8 cellular contexts compared by ENCODE assay signal in the genomic region with DNA sequence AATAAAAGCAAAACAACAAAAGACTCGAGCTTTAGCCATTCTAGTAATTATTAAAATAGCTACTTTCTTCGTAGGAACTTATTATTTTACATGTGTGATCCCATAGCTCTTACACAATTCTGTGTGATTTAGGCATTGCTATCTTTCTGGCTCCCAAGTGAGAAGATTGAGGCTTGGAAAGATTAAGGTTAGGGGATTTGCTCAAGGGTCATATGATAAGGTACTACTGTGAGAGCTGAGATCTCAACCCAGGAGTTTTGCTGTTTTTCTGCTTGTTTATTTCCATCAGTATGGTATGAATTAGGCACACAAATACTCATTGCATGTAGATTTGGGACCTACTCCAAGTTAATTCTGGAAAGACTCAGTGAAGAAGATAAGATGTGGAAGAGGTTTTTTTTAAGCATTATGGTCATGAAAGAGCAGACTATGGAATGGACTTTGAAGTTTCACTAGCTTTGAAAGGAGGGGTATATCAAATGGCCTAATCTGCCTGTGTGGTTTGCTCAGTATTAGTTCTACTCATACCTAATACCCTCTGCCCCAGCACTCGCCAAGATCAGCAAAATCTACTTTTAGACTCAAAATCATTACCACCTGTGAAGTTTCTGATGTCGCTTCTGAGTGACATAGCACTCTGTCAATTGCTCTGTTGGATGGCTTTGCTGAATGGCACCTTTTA. TPM values are rescaled to one million over a fixed set of nuclear protein-coding genes. Genes with fewer than 3 reads are reported as not detected.
A peak's percentile ranks its signal among the peaks of the same experiment; 100 is the strongest.
DNase-seq lines count a peak whose midpoint lies in the region; ATAC-seq and TF ChIP-seq lines count a peak whose summit lies in the region.

No MANE protein-coding gene starts in this region.

- H3K4me1 Mint-ChIP-seq in MCF 10A (ENCODE audit: insufficient read depth, unreplicated experiment) = peaks cover 39% of the 10 kb centered on the region

- peak; percentile 69 for ATAC-seq in GM19438 (IDR thresholded peaks at IDR 0.05; ENCODE audit: low read depth, unreplicated experiment)
- peak; percentile 79 for ATAC-seq in HG03439 (IDR thresholded peaks at IDR 0.05; ENCODE audit: unreplicated experiment)

- intact Hi-C loops in A673 (cut with micrococcal nuclease; ENCODE audit: unreplicated experiment) = no loop called here
- intact Hi-C loops in esophagus muscularis mucosa (cut with DNase I) = loop anchor here (5.0 to 10.0 kb wide), 2 partner anchors 161 to 196 kb away; no protein-coding TSS in a partner anchor
- intact Hi-C loops in MCF 10A (cut with micrococcal nuclease) = no loop called here

- H3K36me3 ChIP-seq in A673 (ENCODE audit: insufficient read depth, low read length, poor library complexity, severe bottlenecking) = no peaks in the 10 kb centered on the region
- H3K36me3 ChIP-seq in esophagus muscularis mucosa = no peaks in the 10 kb centered on the region

- POLR2A ChIA-PET in A673 (lab: Charles Lee; ENCODE audit: low non-redundant PET) = interaction anchor here (0.6 kb wide), 1 partner anchor 16 kb away, joined by 11 read pairs; no protein-coding TSS in a partner anchor
- POLR2A ChIA-PET in MCF 10A (lab: Yijun Ruan, JAX) = interaction anchor here (1.0 to 1.9 kb wide), 4 partner anchors 10 to 101 kb away, joined by 3 to 18 read pairs (median 4); a partner anchor contains a TSS

- no peaks in the 10 kb centered on the region for H3K9me3 Mint-ChIP-seq in MCF 10A (ENCODE audit: unreplicated experiment)

- CTCF ChIA-PET in A673 (lab: Charles Lee) (no interaction called here), MCF 10A (lab: Yijun Ruan, JAX) (interaction anchor here (0.9 kb wide), 1 partner anchor 10 kb away, joined by 3 read pairs; no protein-coding TSS in a partner anchor)

- no peak for DNase-seq in A673 (ENCODE audit: low spot score)
- DNase-seq in esophagus muscularis mucosa (ENCODE audit: extremely low spot score) = no peak
- no peak for DNase-seq in hippocampal formation (lab: John Stamatoyannopoulos, UW)
- no peak for DNase-seq in midbrain (lab: John Stamatoyannopoulos, UW)
- no peak for DNase-seq in dedifferentiated amniotic fluid mesenchymal stem cell (ENCODE audit: extremely low spot score)
- no peak for DNase-seq in MCF 10A (ENCODE audit: unreplicated experiment)

- TF ChIP-seq CTCF in A673 (conservative IDR thresholded peaks at IDR 0.05; ENCODE audit: low read depth, low read length) = no peak
- TF ChIP-seq CTCF in esophagus muscularis mucosa (IDR thresholded peaks at IDR 0.05) = no peak
- TF ChIP-seq CTCF in MCF 10A (IDR thresholded peaks at IDR 0.05; ENCODE audit: unreplicated experiment) = no peak

- WGBS in esophagus muscularis mucosa = 73% methylated on average over 4 of the region's 4 CpGs

- no TSS peak for BruUV-seq in A673 (replicated peaks; lab: Mats Ljungman, UMichigan)
- BruUV-seq in MCF 10A (replicated peaks; lab: Mats Ljungman, UMichigan) = no TSS peak

- H3K4me3 ChIP-seq in A673 (ENCODE audit: low read depth, low read length, poor library complexity, severe bottlenecking) = no peak overlapping the region
- no peak overlapping the region for H3K4me3 ChIP-seq in esophagus muscularis mucosa

- H3K27ac Mint-ChIP-seq in MCF 10A (ENCODE audit: low read depth, unreplicated experiment) = no peak overlapping the region

- H3K27me3 ChIP-seq in A673 (replicated peaks; ENCODE audit: insufficient read depth, low read depth, low read length, poor library complexity) (no peaks in the 10 kb centered on the region), esophagus muscularis mucosa (no peaks in the 10 kb centered on the region)

- H3K27ac ChIP-seq in A673 (ENCODE audit: low read depth, low read length, poor library complexity, severe bottlenecking) (peak overlapping the region; percentile 17), esophagus muscularis mucosa (replicated peaks in 1 of 4) (peak overlapping the region; percentile 24 to 98 (median 66))

- H3K27me3 Mint-ChIP-seq in MCF 10A (ENCODE audit: insufficient read depth, unreplicated experiment) = no peaks in the 10 kb centered on the region

- no peak overlapping the region for H3K4me3 Mint-ChIP-seq in MCF 10A (ENCODE audit: unreplicated experiment)

- H3K36me3 Mint-ChIP-seq in MCF 10A (ENCODE audit: insufficient read depth, unreplicated experiment) = no peaks in the 10 kb centered on the region

- H3K9me3 ChIP-seq in A673 (ENCODE audit: low read depth, low read length, poor library complexity, severe bottlenecking) = no peaks in the 10 kb centered on the region
- no peaks in the 10 kb centered on the region for H3K9me3 ChIP-seq in esophagus muscularis mucosa

- TF ChIP-seq POLR2A in esophagus muscularis mucosa (IDR thresholded peaks at IDR 0.05; ENCODE audit: low read depth) = no peak

- TF ChIP-seq EP300 in esophagus muscularis mucosa (IDR thresholded peaks at IDR 0.05) = no peak

- H3K4me1 ChIP-seq in A673 (ENCODE audit: insufficient read depth, low read length, poor library complexity, severe bottlenecking) = peaks cover 40% of the 10 kb centered on the region
- peaks cover 85 to 96% (median 94%) of the 10 kb centered on the region in 4 donors for H3K4me1 ChIP-seq in esophagus muscularis mucosa

RNA-seq across cellular contexts. Expression of a gene that starts 12.4 kb away (rescaled TPM):
- total RNA-seq in A673 (2021) (99.6 and 117 TPM in 2 replicates), esophagus muscularis mucosa (100 to 1,000 TPM; 635 to 868 (median 720) TPM), MCF 10A (2022) (114 and 139 TPM in 2 replicates)
